In genomic region chr15:20356444-20357138, GRCh38 we compare ENCODE assay signal across 8 cellular contexts.
A peak's percentile ranks its signal among the peaks of the same experiment; 100 is the strongest.
DNase-seq lines count a peak whose midpoint lies in the region; ATAC-seq lines count a peak whose summit lies in the region.

No MANE protein-coding gene starts in this region.

- DNase-seq in GM03348 (ENCODE audit: low spot score) (peak; percentile 92), T-helper 9 cell (peak; percentile 77), lung microvascular endothelial cell (ENCODE audit: low read depth in 2 of 2) (peak; percentile 57 to 63), kidney glomerular epithelial cell (lab: John Stamatoyannopoulos, UW) (no peak), occipital lobe (lab: John Stamatoyannopoulos, UW) (no peak)
- peak; percentile 71 for DNase-seq in central memory CD4-positive, alpha-beta T cell
- peak; percentile 94 for DNase-seq in stimulated activated CD8-positive, alpha-beta memory T cell treated with anti-CD3 and anti-CD28 coated beads, Interleukin-4, amount 100 ng/mL, for 48 hours

- ATAC-seq in HG02884 (IDR thresholded peaks at IDR 0.05; ENCODE audit: unreplicated experiment) = peak; percentile 62

Comparison
In these comparisons a context has a peak if more than half of its experiments do, and no peak if none do; other contexts are left out.
1. DNase-seq: peak in GM03348 (single experiment), T-helper 9 cell (single experiment), central memory CD4-positive, alpha-beta T cell (single experiment), lung microvascular endothelial cell (2 of 2) and stimulated activated CD8-positive, alpha-beta memory T cell treated with anti-CD3 and anti-CD28 coated beads, Interleukin-4, amount 100 ng/mL, for 48 hours (single experiment); none in kidney glomerular epithelial cell (single experiment) and occipital lobe (single experiment).